17 cellular contexts compared by ENCODE assay signal in genomic region chr7:163298-163695, GRCh38. TPM values are rescaled to one million over a fixed set of nuclear protein-coding genes. Genes with fewer than 3 reads are reported as not detected.
DNase-seq lines count a peak whose midpoint lies in the region; ATAC-seq and TF ChIP-seq lines count a peak whose summit lies in the region.
"Had no signal": no experiment of that assay in that cellular context is flagged by ENCODE, and none has a peak within 500 bp of the region (broad histone marks: within the 10 kb centered on the region; RNA-seq: fewer than 3 reads in every experiment).

No MANE protein-coding gene starts in this region.

- H3K27me3 ChIP-seq in lower lobe of right lung (ENCODE audit: low read depth), result no peaks in the 10 kb centered on the region

- H3K36me3 ChIP-seq in lower lobe of right lung, result no peaks in the 10 kb centered on the region

- CTCF ChIA-PET in activated CD4-positive, alpha-beta memory T cell treated with anti-CD3 and anti-CD28 coated beads for 36 hours (lab: Charles Lee), result no interaction called here

- TF ChIP-seq CTCF in lower lobe of right lung (IDR thresholded peaks at IDR 0.05), result no peak

- ATAC-seq in lower lobe of right lung, result no peak
- ATAC-seq in GM21528 (IDR thresholded peaks at IDR 0.05; ENCODE audit: low FRiP score, unreplicated experiment), result no peak

- POLR2A ChIA-PET in activated CD4-positive, alpha-beta memory T cell treated with anti-CD3 and anti-CD28 coated beads for 36 hours (lab: Charles Lee), result no interaction called here

- in situ Hi-C loops in G401 (cut with HindIII; ENCODE audit: low sequenced_read_pairs), result no loop called here

- intact Hi-C loops in lower lobe of right lung (cut with DNase I) (no loop called here), posterior vena cava (cut with DNase I) (no loop called here)
- intact Hi-C loops in activated CD4-positive, alpha-beta memory T cell treated with anti-CD3 and anti-CD28 coated beads for 36 hours (cut with micrococcal nuclease), result no loop called here

- no peaks in the 10 kb centered on the region for H3K9me3 Mint-ChIP-seq in activated CD4-positive, alpha-beta memory T cell treated with anti-CD3 and anti-CD28 coated beads for 36 hours
- H3K9me3 Mint-ChIP-seq: H9 had no signal

- no peak overlapping the region for H3K4me3 Mint-ChIP-seq in activated CD4-positive, alpha-beta memory T cell treated with anti-CD3 and anti-CD28 coated beads for 36 hours
- H3K4me3 Mint-ChIP-seq: H9 had no signal

- H3K27me3 Mint-ChIP-seq in activated CD4-positive, alpha-beta memory T cell treated with anti-CD3 and anti-CD28 coated beads for 36 hours, result peaks cover 18% of the 10 kb centered on the region

- H3K27ac Mint-ChIP-seq in activated CD4-positive, alpha-beta memory T cell treated with anti-CD3 and anti-CD28 coated beads for 36 hours, result no peak overlapping the region

- peaks cover 10% of the 10 kb centered on the region for H3K4me1 ChIP-seq in lower lobe of right lung

- H3K4me3 ChIP-seq in lower lobe of right lung, result no peak overlapping the region

- DNase-seq in G401 (ENCODE audit: low spot score), result peak; percentile 27
- peak; percentile 8 for DNase-seq in cerebellar cortex (ENCODE audit: low spot score)
- peak; percentile 37 for DNase-seq in lower lobe of right lung
- peak; percentile 74 for DNase-seq in posterior vena cava (ENCODE audit: low spot score)
- DNase-seq in activated CD4-positive, alpha-beta memory T cell treated with anti-CD3 and anti-CD28 coated beads for 36 hours, result no peak
- no peak for DNase-seq in activated CD4-positive, CD25-positive, alpha-beta regulatory T cell (lab: John Stamatoyannopoulos, UW)
- DNase-seq: ACHN, DND-41, H9, KG1, NCI-H1105 treated with DMSO at 0.1 percent for 48 hours, NCI-H1694, NCI-H748 treated with DMSO at 0.1 percent for 48 hours had no signal

- H3K4me1 Mint-ChIP-seq in activated CD4-positive, alpha-beta memory T cell treated with anti-CD3 and anti-CD28 coated beads for 36 hours (ENCODE audit: low read depth), result no peaks in the 10 kb centered on the region

- no peaks in the 10 kb centered on the region for H3K36me3 Mint-ChIP-seq in activated CD4-positive, alpha-beta memory T cell treated with anti-CD3 and anti-CD28 coated beads for 36 hours
- H3K36me3 Mint-ChIP-seq: CD14-positive monocyte had no signal

- no peak overlapping the region for H3K27ac ChIP-seq in lower lobe of right lung

- no peaks in the 10 kb centered on the region for H3K9me3 ChIP-seq in lower lobe of right lung

RNA-seq across cellular contexts. Expression of gene FAM20C, which starts 29.1 kb away (rescaled TPM):
- total RNA-seq in G401 (2014; rRNA removed; shearing (Covaris generic)), result 12.8 and 14.8 TPM in 2 replicates
- 42.9 TPM for total RNA-seq in lower lobe of right lung
- 10 to 100 TPM; 56.6 to 74.3 TPM for total RNA-seq in posterior vena cava
- under 1 TPM; 0.45 to 0.80 TPM for total RNA-seq in activated CD4-positive, alpha-beta memory T cell treated with anti-CD3 and anti-CD28 coated beads for 36 hours
- total RNA-seq: HT-29, OCI-LY7 had no signal

Comparison
In these comparisons a context has a peak if more than half of its experiments do, and no peak if none do; other contexts are left out.
1. DNase-seq: peak in G401 (single experiment), cerebellar cortex (single experiment), lower lobe of right lung (single experiment) and posterior vena cava (single experiment); none in activated CD4-positive, alpha-beta memory T cell treated with anti-CD3 and anti-CD28 coated beads for 36 hours (single experiment) and activated CD4-positive, CD25-positive, alpha-beta regulatory T cell (0 of 4).